ENCODE assay signal across 8 cellular contexts in the genomic region with DNA sequence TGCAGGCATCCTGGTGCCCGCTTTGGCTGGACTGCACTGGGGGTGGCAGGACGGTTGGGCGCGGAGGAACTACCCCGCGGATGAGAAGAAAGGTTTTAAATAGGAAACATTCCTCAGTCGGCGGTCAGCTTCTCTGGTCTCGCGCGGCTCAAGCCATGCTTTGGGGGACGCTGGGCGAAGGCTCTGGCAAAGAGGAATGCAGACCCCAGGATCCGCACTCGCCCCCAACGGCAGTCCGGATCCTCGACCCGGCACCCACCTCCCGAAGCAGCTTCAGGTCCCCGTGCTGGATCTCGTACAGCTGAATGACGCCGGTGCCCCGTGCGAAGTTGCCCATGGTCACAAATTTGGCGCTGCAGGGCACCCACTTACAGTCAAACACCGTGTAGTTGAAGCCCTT. TPM values are rescaled to one million over a fixed set of nuclear protein-coding genes. Genes with fewer than 3 reads are reported as not detected.
A peak's percentile ranks its signal among the peaks of the same experiment; 100 is the strongest.
DNase-seq lines count a peak whose midpoint lies in the region; TF ChIP-seq lines count a peak whose summit lies in the region.

No MANE protein-coding gene starts in this region.

- H3K27ac ChIP-seq in coronary artery, result peak overlapping the region; percentile 78 to 93

- H3K4me3 ChIP-seq in MG63 (peak overlapping the region; percentile 71), coronary artery (peak overlapping the region; percentile 90)

- H3K27ac Mint-ChIP-seq in mesothelial cell of epicardium, result peak overlapping the region; percentile 100

- peaks cover 16% of the 10 kb centered on the region for H3K36me3 Mint-ChIP-seq in mesothelial cell of epicardium

- H3K9me3 ChIP-seq in MG63, result no peaks in the 10 kb centered on the region

- no peaks in the 10 kb centered on the region for H3K9me3 Mint-ChIP-seq in mesothelial cell of epicardium

- peak overlapping the region; percentile 92 for H3K4me3 Mint-ChIP-seq in mesothelial cell of epicardium

- H3K27me3 ChIP-seq in MG63, result no peaks in the 10 kb centered on the region

- H3K27me3 Mint-ChIP-seq in mesothelial cell of epicardium (ENCODE audit: low read depth), result no peaks in the 10 kb centered on the region

- TF ChIP-seq CTCF in coronary artery (IDR thresholded peaks at IDR 0.05) (no peak), mesothelial cell of epicardium (IDR thresholded peaks at IDR 0.05; ENCODE audit: unreplicated experiment) (no peak), GM10266 (IDR thresholded peaks at IDR 0.05; ENCODE audit: control insufficient read depth, insufficient read depth, low read depth, missing control alignments) (no peak)

- DNase-seq in NCI-H2227 (lab: John Stamatoyannopoulos, UW; ENCODE audit: unreplicated experiment), result peak; percentile 74
- no peak for DNase-seq in NCI-H2227 treated with DMSO at 0.1 percent for 48 hours (lab: John Stamatoyannopoulos, UW)
- DNase-seq in GOT3 (lab: John Stamatoyannopoulos, UW), result peak; percentile 44
- DNase-seq in MG63, result no peak
- no peak for DNase-seq in coronary artery (ENCODE audit: low spot score)
- DNase-seq in mesothelial cell of epicardium (ENCODE audit: low spot score in 2 of 2, unreplicated experiment in 2 of 2), result peak; percentile 22 to 59
- no peak for DNase-seq in islet precursor cell
- DNase-seq in GM10266 (ENCODE audit: extremely low spot score), result no peak

- H3K4me1 Mint-ChIP-seq in mesothelial cell of epicardium, result peaks cover 25% of the 10 kb centered on the region

- peaks cover 29% of the 10 kb centered on the region for H3K36me3 ChIP-seq in MG63

RNA-seq across cellular contexts. Expression of a gene that starts 0.7 kb away (rescaled TPM):
- 34.0 and 38.3 TPM in 2 replicates for total RNA-seq in MG63 (2014; rRNA removed; shearing (Covaris generic); ENCODE audit: low replicate concordance)
- total RNA-seq in mesothelial cell of epicardium, result 14.0 to 15.2 TPM (median 14.2 TPM) in 3 replicates

Comparison
In these comparisons a context has a peak if more than half of its experiments do, and no peak if none do; other contexts are left out.
1. DNase-seq: peak in NCI-H2227 (single experiment), GOT3 (single experiment) and mesothelial cell of epicardium (2 of 2); none in NCI-H2227 treated with DMSO at 0.1 percent for 48 hours (single experiment), MG63 (single experiment), coronary artery (single experiment), islet precursor cell (single experiment) and GM10266 (single experiment).